Comparison of ENCODE assay signal across 14 cellular contexts in genomic region chr22:42754658-42755057, GRCh38. TPM values are rescaled to one million over a fixed set of nuclear protein-coding genes. Genes with fewer than 3 reads are reported as not detected.
DNase-seq lines count a peak whose midpoint lies in the region; ATAC-seq and TF ChIP-seq lines count a peak whose summit lies in the region.
"Had no signal": no experiment of that assay in that cellular context is flagged by ENCODE, and none has a peak within 500 bp of the region (broad histone marks: within the 10 kb centered on the region; RNA-seq: fewer than 3 reads in every experiment).

No MANE protein-coding gene starts in this region.

- CTCF ChIA-PET in HEK293 (lab: Yijun Ruan, JAX): interaction anchor here (0.6 kb wide), 1 partner anchor 87 kb away, joined by 3 read pairs; no protein-coding TSS in a partner anchor
- CTCF ChIA-PET in activated B cell treated with CpG ODN at 0.5 μM for 24 hours (lab: Charles Lee): no interaction called here

- WGBS in heart left ventricle, 4 donors: 47 to 56% (median 50%) methylated on average over 6 of the region's 6 CpGs
- WGBS in testis, 2 donors: 67 to 68% methylated on average over 6 of the region's 6 CpGs

- no peak overlapping the region for H3K27ac ChIP-seq in HEK293 (ENCODE audit: extremely low read depth, low read depth, low read length)
- peak overlapping the region in 1 of 12 donors; percentile 14 for H3K27ac ChIP-seq in heart left ventricle
- no peak overlapping the region for H3K27ac ChIP-seq in testis

- no peaks in the 10 kb centered on the region for H3K4me1 ChIP-seq in HEK293 (ENCODE audit: control insufficient read depth, insufficient read depth, low read length)
- peaks cover 4 to 30% (median 20%) of the 10 kb centered on the region in 12 donors for H3K4me1 ChIP-seq in heart left ventricle
- peaks cover 11% of the 10 kb centered on the region for H3K4me1 ChIP-seq in testis

- intact Hi-C loops in activated B cell treated with CpG ODN at 0.5 μM for 24 hours (cut with micrococcal nuclease) (no loop called here), heart left ventricle (cut with DNase I) (no loop called here), testis (cut with DNase I; ENCODE audit: low total_unique reads) (no loop called here)

- H3K4me3 ChIP-seq in HEK293 (ENCODE audit: low read depth, low read length) (no peak overlapping the region), heart left ventricle (no peak overlapping the region), testis (no peak overlapping the region)
- H3K4me3 ChIP-seq: spleen had no signal

- DNase-seq in activated B cell treated with CpG ODN at 0.5 μM for 24 hours (no peak), heart left ventricle (no peak), testis (peak; percentile 62), islet precursor cell (no peak), T-helper 17 cell (no peak), HT-29 (ENCODE audit: low spot score) (no peak)
- DNase-seq: activated CD4-positive, alpha-beta T cell treated with anti-CD3 and anti-CD28 coated beads, Interleukin-2, amount 50 U/mL, for 4 hours; NCI-H2081 treated with DMSO at 0.1 percent for 48 hours; SHP77 treated with DMSO at 0.1 percent for 48 hours; spleen had no signal

- H3K36me3 ChIP-seq in HEK293 (ENCODE audit: control insufficient read depth in 2 of 2, insufficient read depth in 1 of 2, low read length in 2 of 2) (no peaks in the 10 kb centered on the region), heart left ventricle (no peaks in the 10 kb centered on the region), testis (ENCODE audit: low read depth, missing control alignments) (no peaks in the 10 kb centered on the region)
- H3K36me3 ChIP-seq: spleen had no signal

- TF ChIP-seq CTCF in HEK293 (tag by site-specific recombination; IDR thresholded peaks at IDR 0.05): no peak
- no peak for TF ChIP-seq CTCF in activated B cell treated with CpG ODN at 0.5 μM for 24 hours (IDR thresholded peaks at IDR 0.05)
- no peak for TF ChIP-seq CTCF in heart left ventricle (IDR thresholded peaks at IDR 0.05)
- no peak for TF ChIP-seq CTCF in testis (IDR thresholded peaks at IDR 0.05)

- H3K9me3 ChIP-seq in HEK293 (ENCODE audit: control insufficient read depth, insufficient read depth, low read depth, low read length): no peaks in the 10 kb centered on the region
- no peaks in the 10 kb centered on the region for H3K9me3 ChIP-seq in heart left ventricle
- no peaks in the 10 kb centered on the region for H3K9me3 ChIP-seq in testis
- H3K9me3 ChIP-seq in T-helper 17 cell (ENCODE audit: control insufficient read depth, low read length, poor library complexity, severe bottlenecking): no peaks in the 10 kb centered on the region
- H3K9me3 ChIP-seq: spleen had no signal

- H3K9me3 Mint-ChIP-seq in activated B cell treated with CpG ODN at 0.5 μM for 24 hours: no peaks in the 10 kb centered on the region
- H3K9me3 Mint-ChIP-seq: stimulated activated effector memory CD8-positive, alpha-beta T cell treated with anti-CD3 and anti-CD28 coated beads, Interleukin-12 subunit alpha, Interleukin-12 subunit beta, amount 100 ng/mL, for 72 hours had no signal

- TF ChIP-seq POLR2A in heart left ventricle (IDR thresholded peaks at IDR 0.05) (no peak), testis (IDR thresholded peaks at IDR 0.05) (no peak)

- H3K4me1 Mint-ChIP-seq in activated B cell treated with CpG ODN at 0.5 μM for 24 hours (peaks cover 29% of the 10 kb centered on the region), T-helper 17 cell (no peaks in the 10 kb centered on the region)
- H3K4me1 Mint-ChIP-seq: stimulated activated effector memory CD8-positive, alpha-beta T cell treated with anti-CD3 and anti-CD28 coated beads, Interleukin-12 subunit alpha, Interleukin-12 subunit beta, amount 100 ng/mL, for 72 hours had no signal

- ATAC-seq in activated B cell treated with CpG ODN at 0.5 μM for 24 hours (ENCODE audit: low read depth) (no peak), heart left ventricle (peak in 3 of 4 donors; percentile 6 to 43 (median 23)), T-helper 17 cell (no peak), HG03442 (IDR thresholded peaks at IDR 0.05; ENCODE audit: unreplicated experiment) (no peak)
- ATAC-seq: stimulated activated effector memory CD8-positive, alpha-beta T cell treated with anti-CD3 and anti-CD28 coated beads, Interleukin-12 subunit alpha, Interleukin-12 subunit beta, amount 100 ng/mL, for 72 hours had no signal

- peak overlapping the region; percentile 30 for H3K27ac Mint-ChIP-seq in activated B cell treated with CpG ODN at 0.5 μM for 24 hours
- no peak overlapping the region for H3K27ac Mint-ChIP-seq in T-helper 17 cell
- H3K27ac Mint-ChIP-seq: activated naive CD8-positive, alpha-beta T cell; stimulated activated effector memory CD8-positive, alpha-beta T cell treated with anti-CD3 and anti-CD28 coated beads, Interleukin-12 subunit alpha, Interleukin-12 subunit beta, amount 100 ng/mL, for 72 hours had no signal

- H3K4me3 Mint-ChIP-seq in activated B cell treated with CpG ODN at 0.5 μM for 24 hours (no peak overlapping the region), T-helper 17 cell (no peak overlapping the region)
- H3K4me3 Mint-ChIP-seq: activated naive CD8-positive, alpha-beta T cell; stimulated activated effector memory CD8-positive, alpha-beta T cell treated with anti-CD3 and anti-CD28 coated beads, Interleukin-12 subunit alpha, Interleukin-12 subunit beta, amount 100 ng/mL, for 72 hours had no signal

- POLR2A ChIA-PET in HEK293 (lab: Yijun Ruan, JAX) (interaction anchor here (0.7 kb wide), 1 partner anchor 10 kb away, joined by 3 read pairs; no protein-coding TSS in a partner anchor), activated B cell treated with CpG ODN at 0.5 μM for 24 hours (lab: Charles Lee) (interaction anchor here (0.7 to 1.9 kb wide), 3 partner anchors 15 to 140 kb away, joined by 3 to 10 read pairs (median 5); partner anchors contain the start of gene POLDIP3)

- H3K36me3 Mint-ChIP-seq in activated B cell treated with CpG ODN at 0.5 μM for 24 hours (ENCODE audit: low read depth) (no peaks in the 10 kb centered on the region), T-helper 17 cell (ENCODE audit: low read depth) (no peaks in the 10 kb centered on the region)
- H3K36me3 Mint-ChIP-seq: activated naive CD8-positive, alpha-beta T cell; stimulated activated effector memory CD8-positive, alpha-beta T cell treated with anti-CD3 and anti-CD28 coated beads, Interleukin-12 subunit alpha, Interleukin-12 subunit beta, amount 100 ng/mL, for 72 hours had no signal

- peaks cover 1% of the 10 kb centered on the region for H3K27me3 Mint-ChIP-seq in activated B cell treated with CpG ODN at 0.5 μM for 24 hours
- peaks cover 18% of the 10 kb centered on the region for H3K27me3 Mint-ChIP-seq in T-helper 17 cell

- no peaks in the 10 kb centered on the region for H3K27me3 ChIP-seq in heart left ventricle
- H3K27me3 ChIP-seq in testis: no peaks in the 10 kb centered on the region
- H3K27me3 ChIP-seq: spleen had no signal

TF ChIP-seq in HEK293, 187 proteins besides CTCF, POLR2A, EP300 and RAD21 (continues in another document):
- TF ChIP-seq, protein P1, sequence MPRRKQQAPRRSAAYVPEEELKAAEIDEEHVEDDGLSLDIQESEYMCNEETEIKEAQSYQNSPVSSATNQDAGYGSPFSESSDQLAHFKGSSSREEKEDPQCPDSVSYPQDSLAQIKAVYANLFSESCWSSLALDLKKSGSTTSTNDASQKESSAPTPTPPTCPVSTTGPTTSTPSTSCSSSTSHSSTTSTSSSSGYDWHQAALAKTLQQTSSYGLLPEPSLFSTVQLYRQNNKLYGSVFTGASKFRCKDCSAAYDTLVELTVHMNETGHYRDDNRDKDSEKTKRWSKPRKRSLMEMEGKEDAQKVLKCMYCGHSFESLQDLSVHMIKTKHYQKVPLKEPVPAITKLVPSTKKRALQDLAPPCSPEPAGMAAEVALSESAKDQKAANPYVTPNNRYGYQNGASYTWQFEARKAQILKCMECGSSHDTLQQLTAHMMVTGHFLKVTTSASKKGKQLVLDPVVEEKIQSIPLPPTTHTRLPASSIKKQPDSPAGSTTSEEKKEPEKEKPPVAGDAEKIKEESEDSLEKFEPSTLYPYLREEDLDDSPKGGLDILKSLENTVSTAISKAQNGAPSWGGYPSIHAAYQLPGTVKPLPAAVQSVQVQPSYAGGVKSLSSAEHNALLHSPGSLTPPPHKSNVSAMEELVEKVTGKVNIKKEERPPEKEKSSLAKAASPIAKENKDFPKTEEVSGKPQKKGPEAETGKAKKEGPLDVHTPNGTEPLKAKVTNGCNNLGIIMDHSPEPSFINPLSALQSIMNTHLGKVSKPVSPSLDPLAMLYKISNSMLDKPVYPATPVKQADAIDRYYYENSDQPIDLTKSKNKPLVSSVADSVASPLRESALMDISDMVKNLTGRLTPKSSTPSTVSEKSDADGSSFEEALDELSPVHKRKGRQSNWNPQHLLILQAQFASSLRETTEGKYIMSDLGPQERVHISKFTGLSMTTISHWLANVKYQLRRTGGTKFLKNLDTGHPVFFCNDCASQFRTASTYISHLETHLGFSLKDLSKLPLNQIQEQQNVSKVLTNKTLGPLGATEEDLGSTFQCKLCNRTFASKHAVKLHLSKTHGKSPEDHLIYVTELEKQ (tag by site-specific recombination; IDR thresholded peaks at IDR 0.05; ENCODE audit: borderline replicate concordance): no peak
- no peak for TF ChIP-seq PBX3 (CRISPR knock-in tag; IDR thresholded peaks at IDR 0.05)
- no peak for TF ChIP-seq ZNF350 (tag by site-specific recombination; IDR thresholded peaks at IDR 0.05)
- no peak for TF ChIP-seq ZNF473 (tag by site-specific recombination; IDR thresholded peaks at IDR 0.05)
- no peak for TF ChIP-seq ZNF140 (tag by site-specific recombination; IDR thresholded peaks at IDR 0.05)

RNA-seq across cellular contexts. Expression of gene A4GALT, which starts 34.0 kb away (rescaled TPM):
- total RNA-seq in activated B cell treated with CpG ODN at 0.5 μM for 24 hours (16.9 and 18.4 TPM in 2 replicates), heart left ventricle (100 to 1,000 TPM in 2 of 9 donors, 10 to 100 TPM in 7; 30.7 to 127 (median 63.4) TPM), testis (10 to 100 TPM; 15.7 to 17.3 TPM), T-helper 17 cell (not detected)
- polyA plus RNA-seq in heart left ventricle (100 to 1,000 TPM in 1 of 2 donors, 10 to 100 TPM in 1; 91.7 to 230 TPM), testis (ENCODE audit: insufficient read depth, low read depth, low replicate concordance) (13.5 TPM)
- 36.6 and 49.2 TPM in 2 replicates for total RNA-seq in HT-29 (2014; rRNA removed; shearing (Covaris generic))

Comparison
In these comparisons a context has a peak if more than half of its experiments do, and no peak if none do; other contexts are left out.
1. ATAC-seq: peak in heart left ventricle (3 of 4); none in activated B cell treated with CpG ODN at 0.5 μM for 24 hours (single experiment), T-helper 17 cell (single experiment) and HG03442 (single experiment).
2. RNA of gene A4GALT, which starts 34.0 kb away (total RNA-seq): 30.7 to 127 TPM in heart left ventricle, 36.6 to 49.2 TPM in HT-29, 15.7 to 17.3 TPM in testis and 16.9 to 18.4 TPM in activated B cell treated with CpG ODN at 0.5 μM for 24 hours; not detected in T-helper 17 cell; every median in the first group is over 10 times any median in the second.